Comparison of ENCODE assay signal across 14 cellular contexts in the genomic region with DNA sequence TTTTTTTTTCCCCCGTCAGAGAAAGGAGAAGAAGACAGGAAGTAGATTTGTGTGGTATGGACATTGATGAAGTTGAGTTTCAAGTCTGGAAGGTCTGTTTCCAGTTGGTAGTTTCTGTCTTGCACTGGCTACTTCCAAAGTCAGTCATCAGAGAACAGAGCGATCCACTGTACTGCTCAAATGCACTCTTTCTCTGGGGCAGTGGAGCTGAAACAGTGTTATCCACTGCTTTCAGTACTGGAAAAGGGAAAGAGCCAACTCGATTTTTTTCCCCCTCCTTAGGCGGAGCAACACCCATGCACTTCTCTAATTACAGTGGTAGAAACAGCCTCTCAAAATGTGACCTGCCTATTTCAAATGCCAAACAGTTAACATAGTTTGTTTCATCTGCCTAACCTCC. TPM values are rescaled to one million over a fixed set of nuclear protein-coding genes. Genes with fewer than 3 reads are reported as not detected.
DNase-seq lines count a peak whose midpoint lies in the region; ATAC-seq and TF ChIP-seq lines count a peak whose summit lies in the region.
"Had no signal": no experiment of that assay in that cellular context is flagged by ENCODE, and none has a peak within 500 bp of the region (broad histone marks: within the 10 kb centered on the region; RNA-seq: fewer than 3 reads in every experiment).

No MANE protein-coding gene starts in this region.

- H3K27me3 ChIP-seq in naive thymus-derived CD4-positive, alpha-beta T cell (ENCODE audit: control insufficient read depth in 2 of 2, insufficient read depth in 2 of 2, low read length in 2 of 2), result no peaks in the 10 kb centered on the region
- no peaks in the 10 kb centered on the region for H3K27me3 ChIP-seq in osteoblast (ENCODE audit: insufficient read depth, low read length)

- POLR2A ChIA-PET in naive thymus-derived CD4-positive, alpha-beta T cell (lab: Charles Lee), result interaction anchor here (0.7 to 1.9 kb wide), 3 partner anchors 8 to 29 kb away, joined by 3 to 10 read pairs (median 4); no protein-coding TSS in a partner anchor

- no peaks in the 10 kb centered on the region for H3K27me3 Mint-ChIP-seq in activated naive CD4-positive, alpha-beta T cell treated with anti-CD3 and anti-CD28 coated beads, Interleukin-2, amount 10 ng/mL, durations not matched to agents 7 days and 5 days
- no peaks in the 10 kb centered on the region for H3K27me3 Mint-ChIP-seq in activated naive CD8-positive, alpha-beta T cell treated with anti-CD3 and anti-CD28 coated beads, Interleukin-2, amount 50 U/mL, for 24 hours
- no peaks in the 10 kb centered on the region for H3K27me3 Mint-ChIP-seq in naive thymus-derived CD4-positive, alpha-beta T cell

- H3K79me2 ChIP-seq in osteoblast (ENCODE audit: insufficient read depth, low read length), result peaks cover 96% of the 10 kb centered on the region

- H3K9me3 ChIP-seq in naive thymus-derived CD4-positive, alpha-beta T cell (ENCODE audit: control insufficient read depth in 2 of 3, low read length in 3 of 3), result no peaks in the 10 kb centered on the region
- no peaks in the 10 kb centered on the region for H3K9me3 ChIP-seq in osteoblast (ENCODE audit: low read depth, low read length)
- H3K9me3 ChIP-seq: lower lobe of right lung, neutrophil had no signal

- no peak overlapping the region for H2AFZ ChIP-seq in osteoblast (ENCODE audit: low read length)

- peak overlapping the region; percentile 17 for H3K27ac Mint-ChIP-seq in activated naive CD4-positive, alpha-beta T cell treated with anti-CD3 and anti-CD28 coated beads, Interleukin-2, amount 10 ng/mL, durations not matched to agents 7 days and 5 days
- peak overlapping the region; percentile 95 for H3K27ac Mint-ChIP-seq in activated naive CD8-positive, alpha-beta T cell treated with anti-CD3 and anti-CD28 coated beads, Interleukin-2, amount 50 U/mL, for 24 hours
- H3K27ac Mint-ChIP-seq in naive thymus-derived CD4-positive, alpha-beta T cell, result peak overlapping the region; percentile 22 to 98 (median 88)

- H3K4me1 ChIP-seq in naive thymus-derived CD4-positive, alpha-beta T cell (ENCODE audit: control insufficient read depth in 2 of 2, insufficient read depth in 2 of 2, low read length in 2 of 2), result peaks cover 12 to 73% of the 10 kb centered on the region in 2 donors
- H3K4me1 ChIP-seq in osteoblast (ENCODE audit: insufficient read depth, low read length), result peaks cover 27% of the 10 kb centered on the region

- H3K4me1 Mint-ChIP-seq in activated naive CD4-positive, alpha-beta T cell treated with anti-CD3 and anti-CD28 coated beads, Interleukin-2, amount 10 ng/mL, durations not matched to agents 7 days and 5 days, result peaks cover 96% of the 10 kb centered on the region
- peaks cover 91% of the 10 kb centered on the region for H3K4me1 Mint-ChIP-seq in activated naive CD8-positive, alpha-beta T cell treated with anti-CD3 and anti-CD28 coated beads, Interleukin-2, amount 50 U/mL, for 24 hours
- peaks cover 55 to 100% (median 96%) of the 10 kb centered on the region in 7 donors for H3K4me1 Mint-ChIP-seq in naive thymus-derived CD4-positive, alpha-beta T cell

- H3K36me3 ChIP-seq in naive thymus-derived CD4-positive, alpha-beta T cell (ENCODE audit: control insufficient read depth in 2 of 3, insufficient read depth in 3 of 3, low read length in 3 of 3), result peaks cover 0 to 7% (median 0%) of the 10 kb centered on the region in 3 experiments
- H3K36me3 ChIP-seq in osteoblast (ENCODE audit: insufficient read depth, low read length), result peaks cover 16% of the 10 kb centered on the region
- H3K36me3 ChIP-seq: lower lobe of right lung, neutrophil had no signal

- H3K4me2 ChIP-seq in osteoblast (ENCODE audit: insufficient read depth, low read length), result no peak overlapping the region

- intact Hi-C loops in naive thymus-derived CD4-positive, alpha-beta T cell (cut with micrococcal nuclease), result no loop called here

- H3K4me3 Mint-ChIP-seq in activated naive CD4-positive, alpha-beta T cell treated with anti-CD3 and anti-CD28 coated beads, Interleukin-2, amount 10 ng/mL, durations not matched to agents 7 days and 5 days, result no peak overlapping the region
- H3K4me3 Mint-ChIP-seq in activated naive CD8-positive, alpha-beta T cell treated with anti-CD3 and anti-CD28 coated beads, Interleukin-2, amount 50 U/mL, for 24 hours, result peak overlapping the region; percentile 56
- H3K4me3 Mint-ChIP-seq in naive thymus-derived CD4-positive, alpha-beta T cell, result peak overlapping the region; percentile 4 to 99 (median 50)

- no peak for DNase-seq in activated naive CD4-positive, alpha-beta T cell treated with anti-CD3 and anti-CD28 coated beads, Interleukin-2, amount 10 ng/mL, durations not matched to agents 7 days and 5 days
- no peak for DNase-seq in activated naive CD4-positive, alpha-beta T cell treated with anti-CD3 and anti-CD28 coated beads, Interleukin-2, amount 50 U/mL, for 16 hours
- no peak for DNase-seq in activated naive CD8-positive, alpha-beta T cell treated with anti-CD3 and anti-CD28 coated beads, Interleukin-2, amount 50 U/mL, for 24 hours
- DNase-seq in naive thymus-derived CD4-positive, alpha-beta T cell, result no peak
- DNase-seq in DMS79 treated with DMSO at 0.1 percent for 48 hours (lab: John Stamatoyannopoulos, UW) (no peak), osteoblast (ENCODE audit: insufficient read length, low spot score, missing footprints) (no peak), RKO (ENCODE audit: low spot score) (no peak)
- DNase-seq: activated CD8-positive, alpha-beta memory T cell treated with anti-CD3 and anti-CD28 coated beads, Interleukin-2, amount 50 U/mL, for 4 hours; lower lobe of right lung; MM.1S; NCI-H2171 treated with DMSO at 0.1 percent for 48 hours; SIG-M5 had no signal

- H3K4me3 ChIP-seq in naive thymus-derived CD4-positive, alpha-beta T cell (ENCODE audit: low read length), result no peak overlapping the region
- H3K4me3 ChIP-seq in osteoblast (ENCODE audit: insufficient read depth, low read length), result no peak overlapping the region
- H3K4me3 ChIP-seq: lower lobe of right lung had no signal

- no peak overlapping the region for H3K27ac ChIP-seq in naive thymus-derived CD4-positive, alpha-beta T cell (ENCODE audit: low read depth, low read length)
- H3K27ac ChIP-seq in osteoblast (ENCODE audit: low read depth, low read length), result no peak overlapping the region
- H3K27ac ChIP-seq: lower lobe of right lung, neutrophil had no signal

- peak; percentile 18 for ATAC-seq in activated naive CD8-positive, alpha-beta T cell treated with anti-CD3 and anti-CD28 coated beads, Interleukin-2, amount 50 U/mL, for 24 hours
- no peak for ATAC-seq in naive thymus-derived CD4-positive, alpha-beta T cell
- ATAC-seq in GM19324 (IDR thresholded peaks at IDR 0.05; ENCODE audit: low FRiP score, unreplicated experiment), result no peak
- ATAC-seq: lower lobe of right lung had no signal

- no peak for TF ChIP-seq CTCF in osteoblast (IDR thresholded peaks at IDR 0.05; ENCODE audit: extremely low read depth, low read depth, low read length)

- peaks cover 16% of the 10 kb centered on the region for H4K20me1 ChIP-seq in osteoblast (ENCODE audit: insufficient read depth, low read length)

- CTCF ChIA-PET in activated naive CD4-positive, alpha-beta T cell treated with anti-CD3 and anti-CD28 coated beads, Interleukin-2, amount 10 ng/mL, durations not matched to agents 7 days and 5 days (lab: Charles Lee), result interaction anchor here (1.4 to 1.8 kb wide), 3 partner anchors 83 to 123 kb away, joined by 3 to 6 read pairs (median 4); no protein-coding TSS in a partner anchor
- CTCF ChIA-PET in naive thymus-derived CD4-positive, alpha-beta T cell (lab: Charles Lee), result interaction anchor here (0.7 kb wide), 1 partner anchor 236 kb away, joined by 3 read pairs; no protein-coding TSS in a partner anchor

- no peaks in the 10 kb centered on the region for H3K9me3 Mint-ChIP-seq in activated naive CD4-positive, alpha-beta T cell treated with anti-CD3 and anti-CD28 coated beads, Interleukin-2, amount 10 ng/mL, durations not matched to agents 7 days and 5 days
- H3K9me3 Mint-ChIP-seq in activated naive CD8-positive, alpha-beta T cell treated with anti-CD3 and anti-CD28 coated beads, Interleukin-2, amount 50 U/mL, for 24 hours, result no peaks in the 10 kb centered on the region
- peaks cover 0 to 3% (median 0%) of the 10 kb centered on the region in 11 donors for H3K9me3 Mint-ChIP-seq in naive thymus-derived CD4-positive, alpha-beta T cell

- H3K36me3 Mint-ChIP-seq in activated naive CD4-positive, alpha-beta T cell treated with anti-CD3 and anti-CD28 coated beads, Interleukin-2, amount 10 ng/mL, durations not matched to agents 7 days and 5 days, result peaks cover 63% of the 10 kb centered on the region
- H3K36me3 Mint-ChIP-seq in activated naive CD8-positive, alpha-beta T cell treated with anti-CD3 and anti-CD28 coated beads, Interleukin-2, amount 50 U/mL, for 24 hours (ENCODE audit: low read depth), result peaks cover 89% of the 10 kb centered on the region
- H3K36me3 Mint-ChIP-seq in naive thymus-derived CD4-positive, alpha-beta T cell, result peaks cover 4 to 68% (median 46%) of the 10 kb centered on the region in 5 donors

RNA-seq across cellular contexts. Expression of gene PRKCA, which starts 7.4 kb away (rescaled TPM):
- 100 to 1,000 TPM in 4 of 5 experiments, 10 to 100 TPM in 1; 94.1 to 186 (median 154) TPM for total RNA-seq in naive thymus-derived CD4-positive, alpha-beta T cell
- polyA plus RNA-seq in naive thymus-derived CD4-positive, alpha-beta T cell, result 1 to 10 TPM; 4.1 to 4.9 TPM
- 42.7 and 46.0 TPM in 2 replicates for total RNA-seq in osteoblast

Comparison
In these comparisons a context has a peak if more than half of its experiments do, and no peak if none do; other contexts are left out.
1. H3K27ac Mint-ChIP-seq: peak in every context shown above with its lines; median percentile 95 in activated naive CD8-positive, alpha-beta T cell treated with anti-CD3 and anti-CD28 coated beads, Interleukin-2, amount 50 U/mL, for 24 hours; 88 in naive thymus-derived CD4-positive, alpha-beta T cell; 17 in activated naive CD4-positive, alpha-beta T cell treated with anti-CD3 and anti-CD28 coated beads, Interleukin-2, amount 10 ng/mL, durations not matched to agents 7 days and 5 days.